1 cellular context compared by ENCODE assay signal in genomic region chr1:117366281-117366981, GRCh38.
A peak's percentile ranks its signal among the peaks of the same experiment; 100 is the strongest.
TF ChIP-seq lines count a peak whose summit lies in the region.

No MANE protein-coding gene starts in this region.

TF ChIP-seq in HepG2, 621 proteins besides CTCF, POLR2A, EP300 and RAD21 (continued from another document and continues in another):
- TF ChIP-seq, protein P1, sequence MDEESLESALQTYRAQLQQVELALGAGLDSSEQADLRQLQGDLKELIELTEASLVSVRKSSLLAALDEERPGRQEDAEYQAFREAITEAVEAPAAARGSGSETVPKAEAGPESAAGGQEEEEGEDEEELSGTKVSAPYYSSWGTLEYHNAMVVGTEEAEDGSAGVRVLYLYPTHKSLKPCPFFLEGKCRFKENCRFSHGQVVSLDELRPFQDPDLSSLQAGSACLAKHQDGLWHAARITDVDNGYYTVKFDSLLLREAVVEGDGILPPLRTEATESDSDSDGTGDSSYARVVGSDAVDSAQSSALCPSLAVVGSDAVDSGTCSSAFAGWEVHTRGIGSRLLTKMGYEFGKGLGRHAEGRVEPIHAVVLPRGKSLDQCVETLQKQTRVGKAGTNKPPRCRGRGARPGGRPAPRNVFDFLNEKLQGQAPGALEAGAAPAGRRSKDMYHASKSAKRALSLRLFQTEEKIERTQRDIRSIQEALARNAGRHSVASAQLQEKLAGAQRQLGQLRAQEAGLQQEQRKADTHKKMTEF (CRISPR knock-in tag; IDR thresholded peaks at IDR 0.05): no peak
- TF ChIP-seq ZNF749 (CRISPR knock-in tag; IDR thresholded peaks at IDR 0.05; ENCODE audit: borderline replicate concordance): 0 out of 2 replicates have a peak, but pooled peaks have one; percentile 15
- no peak for TF ChIP-seq RFX1 (IDR thresholded peaks at IDR 0.05)
- no peak for TF ChIP-seq NKX3-1 (CRISPR knock-in tag; IDR thresholded peaks at IDR 0.05)
- no peak for TF ChIP-seq NR3C1 (CRISPR knock-in tag; IDR thresholded peaks at IDR 0.05)
- TF ChIP-seq, protein P2, sequence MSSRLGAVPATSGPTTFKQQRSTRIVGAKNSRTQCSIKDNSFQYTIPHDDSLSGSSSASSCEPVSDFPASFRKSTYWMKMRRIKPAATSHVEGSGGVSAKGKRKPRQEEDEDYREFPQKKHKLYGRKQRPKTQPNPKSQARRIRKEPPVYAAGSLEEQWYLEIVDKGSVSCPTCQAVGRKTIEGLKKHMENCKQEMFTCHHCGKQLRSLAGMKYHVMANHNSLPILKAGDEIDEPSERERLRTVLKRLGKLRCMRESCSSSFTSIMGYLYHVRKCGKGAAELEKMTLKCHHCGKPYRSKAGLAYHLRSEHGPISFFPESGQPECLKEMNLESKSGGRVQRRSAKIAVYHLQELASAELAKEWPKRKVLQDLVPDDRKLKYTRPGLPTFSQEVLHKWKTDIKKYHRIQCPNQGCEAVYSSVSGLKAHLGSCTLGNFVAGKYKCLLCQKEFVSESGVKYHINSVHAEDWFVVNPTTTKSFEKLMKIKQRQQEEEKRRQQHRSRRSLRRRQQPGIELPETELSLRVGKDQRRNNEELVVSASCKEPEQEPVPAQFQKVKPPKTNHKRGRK (CRISPR knock-in tag; IDR thresholded peaks at IDR 0.05): no peak
- 0 out of 2 replicates have a peak, but pooled peaks have one; percentile 48 for TF ChIP-seq ZNF251 (CRISPR knock-in tag; IDR thresholded peaks at IDR 0.05)
- TF ChIP-seq, protein P3, sequence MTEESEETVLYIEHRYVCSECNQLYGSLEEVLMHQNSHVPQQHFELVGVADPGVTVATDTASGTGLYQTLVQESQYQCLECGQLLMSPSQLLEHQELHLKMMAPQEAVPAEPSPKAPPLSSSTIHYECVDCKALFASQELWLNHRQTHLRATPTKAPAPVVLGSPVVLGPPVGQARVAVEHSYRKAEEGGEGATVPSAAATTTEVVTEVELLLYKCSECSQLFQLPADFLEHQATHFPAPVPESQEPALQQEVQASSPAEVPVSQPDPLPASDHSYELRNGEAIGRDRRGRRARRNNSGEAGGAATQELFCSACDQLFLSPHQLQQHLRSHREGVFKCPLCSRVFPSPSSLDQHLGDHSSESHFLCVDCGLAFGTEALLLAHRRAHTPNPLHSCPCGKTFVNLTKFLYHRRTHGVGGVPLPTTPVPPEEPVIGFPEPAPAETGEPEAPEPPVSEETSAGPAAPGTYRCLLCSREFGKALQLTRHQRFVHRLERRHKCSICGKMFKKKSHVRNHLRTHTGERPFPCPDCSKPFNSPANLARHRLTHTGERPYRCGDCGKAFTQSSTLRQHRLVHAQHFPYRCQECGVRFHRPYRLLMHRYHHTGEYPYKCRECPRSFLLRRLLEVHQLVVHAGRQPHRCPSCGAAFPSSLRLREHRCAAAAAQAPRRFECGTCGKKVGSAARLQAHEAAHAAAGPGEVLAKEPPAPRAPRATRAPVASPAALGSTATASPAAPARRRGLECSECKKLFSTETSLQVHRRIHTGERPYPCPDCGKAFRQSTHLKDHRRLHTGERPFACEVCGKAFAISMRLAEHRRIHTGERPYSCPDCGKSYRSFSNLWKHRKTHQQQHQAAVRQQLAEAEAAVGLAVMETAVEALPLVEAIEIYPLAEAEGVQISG (CRISPR knock-in tag; IDR thresholded peaks at IDR 0.05): no peak
- TF ChIP-seq RBAK (CRISPR knock-in tag; IDR thresholded peaks at IDR 0.05): no peak
- TF ChIP-seq MTF2 (CRISPR knock-in tag; IDR thresholded peaks at IDR 0.05; ENCODE audit: borderline replicate concordance): no peak
- TF ChIP-seq TSC22D2 (CRISPR knock-in tag; IDR thresholded peaks at IDR 0.05; ENCODE audit: borderline replicate concordance): no peak
- TF ChIP-seq EEA1 (CRISPR knock-in tag; IDR thresholded peaks at IDR 0.05; ENCODE audit: borderline replicate concordance): no peak
- TF ChIP-seq GTF2F1 (IDR thresholded peaks at IDR 0.05; ENCODE audit: low read length): no peak
- TF ChIP-seq NR2C2 (CRISPR knock-in tag; IDR thresholded peaks at IDR 0.05; ENCODE audit: borderline replicate concordance): no peak
- no peak for TF ChIP-seq MTA1 (CRISPR knock-in tag; IDR thresholded peaks at IDR 0.05; ENCODE audit: borderline replicate concordance)
- TF ChIP-seq, protein P4, sequence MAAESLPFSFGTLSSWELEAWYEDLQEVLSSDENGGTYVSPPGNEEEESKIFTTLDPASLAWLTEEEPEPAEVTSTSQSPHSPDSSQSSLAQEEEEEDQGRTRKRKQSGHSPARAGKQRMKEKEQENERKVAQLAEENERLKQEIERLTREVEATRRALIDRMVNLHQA (CRISPR knock-in tag; IDR thresholded peaks at IDR 0.05): no peak
- TF ChIP-seq NAIF1 (CRISPR knock-in tag; IDR thresholded peaks at IDR 0.05; ENCODE audit: borderline replicate concordance): no peak
- no peak; the same call in 1 of the 2 replicates for TF ChIP-seq THAP11 (CRISPR knock-in tag; IDR thresholded peaks at IDR 0.05)
- no peak for TF ChIP-seq ZBTB7A (CRISPR knock-in tag; IDR thresholded peaks at IDR 0.05)
- TF ChIP-seq ZNF274 (CRISPR knock-in tag; IDR thresholded peaks at IDR 0.05): no peak; the same call in 1 of the 2 replicates
- TF ChIP-seq ZNF780A (CRISPR knock-in tag; IDR thresholded peaks at IDR 0.05): no peak
- no peak for TF ChIP-seq ATF7 (IDR thresholded peaks at IDR 0.05)
- no peak for TF ChIP-seq ATF7 (CRISPR knock-in tag; IDR thresholded peaks at IDR 0.05)
- TF ChIP-seq NCOA1 (CRISPR knock-in tag; IDR thresholded peaks at IDR 0.05): no peak
- no peak for TF ChIP-seq TBX3 (IDR thresholded peaks at IDR 0.05; ENCODE audit: borderline replicate concordance)
- TF ChIP-seq, protein P5, sequence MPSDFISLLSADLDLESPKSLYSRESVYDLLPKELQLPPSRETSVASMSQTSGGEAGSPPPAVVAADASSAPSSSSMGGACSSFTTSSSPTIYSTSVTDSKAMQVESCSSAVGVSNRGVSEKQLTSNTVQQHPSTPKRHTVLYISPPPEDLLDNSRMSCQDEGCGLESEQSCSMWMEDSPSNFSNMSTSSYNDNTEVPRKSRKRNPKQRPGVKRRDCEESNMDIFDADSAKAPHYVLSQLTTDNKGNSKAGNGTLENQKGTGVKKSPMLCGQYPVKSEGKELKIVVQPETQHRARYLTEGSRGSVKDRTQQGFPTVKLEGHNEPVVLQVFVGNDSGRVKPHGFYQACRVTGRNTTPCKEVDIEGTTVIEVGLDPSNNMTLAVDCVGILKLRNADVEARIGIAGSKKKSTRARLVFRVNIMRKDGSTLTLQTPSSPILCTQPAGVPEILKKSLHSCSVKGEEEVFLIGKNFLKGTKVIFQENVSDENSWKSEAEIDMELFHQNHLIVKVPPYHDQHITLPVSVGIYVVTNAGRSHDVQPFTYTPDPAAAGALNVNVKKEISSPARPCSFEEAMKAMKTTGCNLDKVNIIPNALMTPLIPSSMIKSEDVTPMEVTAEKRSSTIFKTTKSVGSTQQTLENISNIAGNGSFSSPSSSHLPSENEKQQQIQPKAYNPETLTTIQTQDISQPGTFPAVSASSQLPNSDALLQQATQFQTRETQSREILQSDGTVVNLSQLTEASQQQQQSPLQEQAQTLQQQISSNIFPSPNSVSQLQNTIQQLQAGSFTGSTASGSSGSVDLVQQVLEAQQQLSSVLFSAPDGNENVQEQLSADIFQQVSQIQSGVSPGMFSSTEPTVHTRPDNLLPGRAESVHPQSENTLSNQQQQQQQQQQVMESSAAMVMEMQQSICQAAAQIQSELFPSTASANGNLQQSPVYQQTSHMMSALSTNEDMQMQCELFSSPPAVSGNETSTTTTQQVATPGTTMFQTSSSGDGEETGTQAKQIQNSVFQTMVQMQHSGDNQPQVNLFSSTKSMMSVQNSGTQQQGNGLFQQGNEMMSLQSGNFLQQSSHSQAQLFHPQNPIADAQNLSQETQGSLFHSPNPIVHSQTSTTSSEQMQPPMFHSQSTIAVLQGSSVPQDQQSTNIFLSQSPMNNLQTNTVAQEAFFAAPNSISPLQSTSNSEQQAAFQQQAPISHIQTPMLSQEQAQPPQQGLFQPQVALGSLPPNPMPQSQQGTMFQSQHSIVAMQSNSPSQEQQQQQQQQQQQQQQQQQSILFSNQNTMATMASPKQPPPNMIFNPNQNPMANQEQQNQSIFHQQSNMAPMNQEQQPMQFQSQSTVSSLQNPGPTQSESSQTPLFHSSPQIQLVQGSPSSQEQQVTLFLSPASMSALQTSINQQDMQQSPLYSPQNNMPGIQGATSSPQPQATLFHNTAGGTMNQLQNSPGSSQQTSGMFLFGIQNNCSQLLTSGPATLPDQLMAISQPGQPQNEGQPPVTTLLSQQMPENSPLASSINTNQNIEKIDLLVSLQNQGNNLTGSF (CRISPR knock-in tag; IDR thresholded peaks at IDR 0.05): no peak
- no peak for TF ChIP-seq ZNF775 (CRISPR knock-in tag; IDR thresholded peaks at IDR 0.05; ENCODE audit: borderline replicate concordance)
- no peak for TF ChIP-seq ZNF549 (CRISPR knock-in tag; IDR thresholded peaks at IDR 0.05)
- TF ChIP-seq NR1H2 (CRISPR knock-in tag; IDR thresholded peaks at IDR 0.05; ENCODE audit: borderline replicate concordance, low read depth): no peak
- TF ChIP-seq, protein P6, sequence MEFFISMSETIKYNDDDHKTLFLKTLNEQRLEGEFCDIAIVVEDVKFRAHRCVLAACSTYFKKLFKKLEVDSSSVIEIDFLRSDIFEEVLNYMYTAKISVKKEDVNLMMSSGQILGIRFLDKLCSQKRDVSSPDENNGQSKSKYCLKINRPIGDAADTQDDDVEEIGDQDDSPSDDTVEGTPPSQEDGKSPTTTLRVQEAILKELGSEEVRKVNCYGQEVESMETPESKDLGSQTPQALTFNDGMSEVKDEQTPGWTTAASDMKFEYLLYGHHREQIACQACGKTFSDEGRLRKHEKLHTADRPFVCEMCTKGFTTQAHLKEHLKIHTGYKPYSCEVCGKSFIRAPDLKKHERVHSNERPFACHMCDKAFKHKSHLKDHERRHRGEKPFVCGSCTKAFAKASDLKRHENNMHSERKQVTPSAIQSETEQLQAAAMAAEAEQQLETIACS (CRISPR knock-in tag; IDR thresholded peaks at IDR 0.05): peak; percentile 85
- 0 out of 2 replicates have a peak, but pooled peaks have one; percentile 69 for TF ChIP-seq ZNF383 (CRISPR knock-in tag; IDR thresholded peaks at IDR 0.05; ENCODE audit: borderline replicate concordance)
- no peak for TF ChIP-seq SMARCE1 (IDR thresholded peaks at IDR 0.05; ENCODE audit: borderline replicate concordance)
- TF ChIP-seq TBX2 (CRISPR knock-in tag; IDR thresholded peaks at IDR 0.05; ENCODE audit: borderline replicate concordance): no peak
- no peak for TF ChIP-seq KLF16 (CRISPR knock-in tag; IDR thresholded peaks at IDR 0.05)
- 0 out of 2 replicates have a peak, but pooled peaks have one; percentile 55 for TF ChIP-seq KMT2A (CRISPR knock-in tag; IDR thresholded peaks at IDR 0.05)
- TF ChIP-seq JUNB (CRISPR knock-in tag; IDR thresholded peaks at IDR 0.05; ENCODE audit: borderline replicate concordance): no peak
- no peak for TF ChIP-seq NCOA5 (CRISPR knock-in tag; IDR thresholded peaks at IDR 0.05)
- TF ChIP-seq, protein P7, sequence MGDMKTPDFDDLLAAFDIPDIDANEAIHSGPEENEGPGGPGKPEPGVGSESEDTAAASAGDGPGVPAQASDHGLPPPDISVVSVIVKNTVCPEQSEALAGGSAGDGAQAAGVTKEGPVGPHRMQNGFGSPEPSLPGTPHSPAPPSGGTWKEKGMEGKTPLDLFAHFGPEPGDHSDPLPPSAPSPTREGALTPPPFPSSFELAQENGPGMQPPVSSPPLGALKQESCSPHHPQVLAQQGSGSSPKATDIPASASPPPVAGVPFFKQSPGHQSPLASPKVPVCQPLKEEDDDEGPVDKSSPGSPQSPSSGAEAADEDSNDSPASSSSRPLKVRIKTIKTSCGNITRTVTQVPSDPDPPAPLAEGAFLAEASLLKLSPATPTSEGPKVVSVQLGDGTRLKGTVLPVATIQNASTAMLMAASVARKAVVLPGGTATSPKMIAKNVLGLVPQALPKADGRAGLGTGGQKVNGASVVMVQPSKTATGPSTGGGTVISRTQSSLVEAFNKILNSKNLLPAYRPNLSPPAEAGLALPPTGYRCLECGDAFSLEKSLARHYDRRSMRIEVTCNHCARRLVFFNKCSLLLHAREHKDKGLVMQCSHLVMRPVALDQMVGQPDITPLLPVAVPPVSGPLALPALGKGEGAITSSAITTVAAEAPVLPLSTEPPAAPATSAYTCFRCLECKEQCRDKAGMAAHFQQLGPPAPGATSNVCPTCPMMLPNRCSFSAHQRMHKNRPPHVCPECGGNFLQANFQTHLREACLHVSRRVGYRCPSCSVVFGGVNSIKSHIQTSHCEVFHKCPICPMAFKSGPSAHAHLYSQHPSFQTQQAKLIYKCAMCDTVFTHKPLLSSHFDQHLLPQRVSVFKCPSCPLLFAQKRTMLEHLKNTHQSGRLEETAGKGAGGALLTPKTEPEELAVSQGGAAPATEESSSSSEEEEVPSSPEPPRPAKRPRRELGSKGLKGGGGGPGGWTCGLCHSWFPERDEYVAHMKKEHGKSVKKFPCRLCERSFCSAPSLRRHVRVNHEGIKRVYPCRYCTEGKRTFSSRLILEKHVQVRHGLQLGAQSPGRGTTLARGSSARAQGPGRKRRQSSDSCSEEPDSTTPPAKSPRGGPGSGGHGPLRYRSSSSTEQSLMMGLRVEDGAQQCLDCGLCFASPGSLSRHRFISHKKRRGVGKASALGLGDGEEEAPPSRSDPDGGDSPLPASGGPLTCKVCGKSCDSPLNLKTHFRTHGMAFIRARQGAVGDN (CRISPR knock-in tag; IDR thresholded peaks at IDR 0.05): peak; percentile 69
- TF ChIP-seq ZBTB33 (CRISPR knock-in tag; IDR thresholded peaks at IDR 0.05): no peak
- no peak for TF ChIP-seq TARDBP (CRISPR knock-in tag; IDR thresholded peaks at IDR 0.05)
- no peak for TF ChIP-seq ZNF496 (CRISPR knock-in tag; IDR thresholded peaks at IDR 0.05; ENCODE audit: insufficient replicate concordance)
- TF ChIP-seq IKZF1 (IDR thresholded peaks at IDR 0.05): no peak
- TF ChIP-seq HNRNPH1 (optimal IDR thresholded peaks at IDR 0.05; ENCODE audit: low read depth, low read length): no peak
- no peak for TF ChIP-seq GZF1 (CRISPR knock-in tag; IDR thresholded peaks at IDR 0.05)
- TF ChIP-seq ZNF768 (CRISPR knock-in tag; IDR thresholded peaks at IDR 0.05): no peak
- no peak for TF ChIP-seq NFATC3 (CRISPR knock-in tag; IDR thresholded peaks at IDR 0.05)
